8 cellular contexts compared by ENCODE assay signal in genomic region chr16:30949655-30950515, GRCh38. TPM values are rescaled to one million over a fixed set of nuclear protein-coding genes. Genes with fewer than 3 reads are reported as not detected.
DNase-seq lines count a peak whose midpoint lies in the region; ATAC-seq and TF ChIP-seq lines count a peak whose summit lies in the region.

No MANE protein-coding gene starts in this region.

- no peaks in the 10 kb centered on the region for H3K9me3 Mint-ChIP-seq in chondrocyte (ENCODE audit: low read depth)

- H3K27ac Mint-ChIP-seq in chondrocyte (ENCODE audit: unreplicated experiment): peak overlapping the region; percentile 79

- peak overlapping the region; percentile 86 for H3K4me3 Mint-ChIP-seq in chondrocyte (ENCODE audit: unreplicated experiment)

- ATAC-seq in GM19328 (IDR thresholded peaks at IDR 0.05; ENCODE audit: unreplicated experiment) (peak; percentile 36), left lobe of liver (peak; percentile 70), HG03457 (IDR thresholded peaks at IDR 0.05; ENCODE audit: unreplicated experiment) (no peak)
- peak; percentile 61 for ATAC-seq in stimulated activated naive CD8-positive, alpha-beta T cell treated with anti-CD3 and anti-CD28 coated beads, Interleukin-15, Interleukin-2, amounts not matched to agents 100 U/mL and 50 U/mL, for 24 hours

- no peaks in the 10 kb centered on the region for H3K27me3 Mint-ChIP-seq in chondrocyte (ENCODE audit: low read depth)

- DNase-seq in DMS 273 (lab: John Stamatoyannopoulos, UW; ENCODE audit: unreplicated experiment): peak; percentile 67
- peak; percentile 68 for DNase-seq in HS-5 (ENCODE audit: low read depth)
- DNase-seq in SKM-1 (lab: John Stamatoyannopoulos, UW; ENCODE audit: unreplicated experiment): peak; percentile 89
- no peak for DNase-seq in chondrocyte (ENCODE audit: low spot score)
- DNase-seq in left lobe of liver (ENCODE audit: low spot score): peak; percentile 98
- peak; percentile 65 for DNase-seq in stimulated activated naive CD8-positive, alpha-beta T cell treated with anti-CD3 and anti-CD28 coated beads, Interleukin-15, Interleukin-2, amounts not matched to agents 100 U/mL and 50 U/mL, for 24 hours

- peaks cover 2% of the 10 kb centered on the region for H3K36me3 Mint-ChIP-seq in chondrocyte (ENCODE audit: low read depth)

- TF ChIP-seq CTCF in chondrocyte (IDR thresholded peaks at IDR 0.05): no peak

- peaks cover 39% of the 10 kb centered on the region for H3K4me1 Mint-ChIP-seq in chondrocyte (ENCODE audit: low read depth)

RNA-seq across cellular contexts. Expression of gene ORAI3, which starts 1.0 kb away (rescaled TPM):
- total RNA-seq in chondrocyte: 10.3 to 16.0 TPM (median 15.6 TPM) in 3 replicates
- 51.3 TPM for total RNA-seq in left lobe of liver

RNA-seq across cellular contexts. Expression of gene SETD1A, which starts 7.7 kb away (rescaled TPM):
- total RNA-seq in chondrocyte (15.0 to 18.0 TPM (median 15.8 TPM) in 3 replicates), left lobe of liver (8.2 TPM)

RNA-seq across cellular contexts. Expression of gene FBXL19, which starts 26.5 kb away (rescaled TPM):
- 19.4 to 21.5 TPM (median 20.5 TPM) in 3 replicates for total RNA-seq in chondrocyte
- 3.6 TPM for total RNA-seq in left lobe of liver

RNA-seq across cellular contexts. Expression of gene HSD3B7, which starts 35.1 kb away (rescaled TPM):
- 10.8 to 12.4 TPM (median 12.3 TPM) in 3 replicates for total RNA-seq in chondrocyte
- total RNA-seq in left lobe of liver: 71.5 TPM

RNA-seq across cellular contexts. Expression of gene CTF1, which starts 53.5 kb away (rescaled TPM):
- total RNA-seq in chondrocyte: 3.7 to 5.7 TPM (median 4.2 TPM) in 3 replicates
- total RNA-seq in left lobe of liver: 0.58 TPM
